Comparison of ENCODE assay signal across 1 cellular context in the genomic region with DNA sequence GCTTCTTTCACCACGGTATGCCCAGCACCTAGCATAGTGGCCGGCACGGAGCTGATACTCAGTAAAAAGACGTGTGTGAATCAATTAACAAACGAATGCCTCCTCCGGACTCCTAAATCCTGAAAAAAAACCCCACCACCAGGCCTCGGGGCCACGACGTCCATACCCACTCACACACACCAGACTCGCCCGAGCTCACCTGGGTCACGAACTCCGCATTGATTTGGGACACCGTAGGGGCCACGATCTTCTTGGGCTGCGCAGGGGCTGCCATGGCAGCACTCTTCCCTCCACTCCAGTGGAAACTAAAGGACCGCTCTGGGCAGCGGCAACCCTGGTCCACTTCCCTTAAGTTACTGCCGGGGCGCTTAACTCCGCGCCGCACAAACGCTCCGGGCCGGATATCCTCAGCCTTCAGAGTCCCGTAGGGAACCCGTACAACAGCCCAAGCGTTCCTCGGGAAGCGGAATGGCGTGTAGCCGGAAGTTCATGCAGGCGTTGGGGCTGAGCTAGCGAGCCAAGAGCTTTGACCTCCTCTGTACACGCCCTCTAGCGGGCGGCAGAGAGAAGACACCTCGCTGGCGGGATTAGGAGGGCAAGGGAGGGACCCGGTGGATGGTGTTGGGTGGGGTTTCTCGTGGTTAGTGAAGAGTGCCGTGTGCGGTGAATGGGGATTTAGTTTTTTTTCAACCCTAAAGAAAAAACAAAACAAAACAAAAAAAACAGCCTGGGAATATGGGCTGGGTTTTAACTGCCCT.
TF ChIP-seq lines count a peak whose summit lies in the region.

A gene (minus strand): TSS at position 403 of the 758 bp plus-strand sequence. CDS start 129 bp downstream, at position 274.

TF ChIP-seq in H1, 55 proteins besides CTCF, POLR2A, EP300 and RAD21 (continued from another document):
- TF ChIP-seq, protein P1, sequence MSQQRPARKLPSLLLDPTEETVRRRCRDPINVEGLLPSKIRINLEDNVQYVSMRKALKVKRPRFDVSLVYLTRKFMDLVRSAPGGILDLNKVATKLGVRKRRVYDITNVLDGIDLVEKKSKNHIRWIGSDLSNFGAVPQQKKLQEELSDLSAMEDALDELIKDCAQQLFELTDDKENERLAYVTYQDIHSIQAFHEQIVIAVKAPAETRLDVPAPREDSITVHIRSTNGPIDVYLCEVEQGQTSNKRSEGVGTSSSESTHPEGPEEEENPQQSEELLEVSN (IDR thresholded peaks at IDR 0.05): peak; percentile 51
- peak; percentile 85 for TF ChIP-seq EGR1 (IDR thresholded peaks at IDR 0.05; ENCODE audit: borderline replicate concordance, low read depth, low read length)
- TF ChIP-seq TBP (IDR thresholded peaks at IDR 0.05; ENCODE audit: low read depth, low read length): peak; percentile 96
